Comparison of ENCODE assay signal across 8 cellular contexts in genomic region chr16:87945351-87946042, GRCh38. TPM values are rescaled to one million over a fixed set of nuclear protein-coding genes. Genes with fewer than 3 reads are reported as not detected.
DNase-seq lines count a peak whose midpoint lies in the region; ATAC-seq, FAIRE-seq and TF ChIP-seq lines count a peak whose summit lies in the region.

No MANE protein-coding gene starts in this region.

- no peaks in the 10 kb centered on the region for H3K36me3 ChIP-seq in neural progenitor cell

- peaks cover 7% of the 10 kb centered on the region for H3K4me1 ChIP-seq in neural progenitor cell

- H3K27ac ChIP-seq in neural progenitor cell = no peak overlapping the region

- no peaks in the 10 kb centered on the region for H3F3A ChIP-seq in neural progenitor cell (ENCODE audit: low read depth)

- peaks cover 8% of the 10 kb centered on the region for H3K4me1 Mint-ChIP-seq in activated naive CD4-positive, alpha-beta T cell treated with anti-CD3 and anti-CD28 coated beads for 36 hours (ENCODE audit: low read depth)
- H3K4me1 Mint-ChIP-seq in T-helper 17 cell (peaks cover 5% of the 10 kb centered on the region), neural progenitor cell (no peaks in the 10 kb centered on the region)

- H3K9ac ChIP-seq in neural progenitor cell = no peak overlapping the region

- CTCF ChIA-PET in activated naive CD4-positive, alpha-beta T cell treated with anti-CD3 and anti-CD28 coated beads for 36 hours (lab: Charles Lee) = no interaction called here

- H2AFZ ChIP-seq in neural progenitor cell (replicated peaks) = peak overlapping the region; percentile 59

- no peaks in the 10 kb centered on the region for H3K9me3 Mint-ChIP-seq in activated naive CD4-positive, alpha-beta T cell treated with anti-CD3 and anti-CD28 coated beads for 36 hours
- H3K9me3 Mint-ChIP-seq in neural progenitor cell = no peaks in the 10 kb centered on the region

- intact Hi-C loops in activated naive CD4-positive, alpha-beta T cell treated with anti-CD3 and anti-CD28 coated beads for 36 hours (cut with micrococcal nuclease) = no loop called here

- H3K4me3 Mint-ChIP-seq in activated naive CD4-positive, alpha-beta T cell treated with anti-CD3 and anti-CD28 coated beads for 36 hours = peak overlapping the region; percentile 22
- peak overlapping the region; percentile 21 for H3K4me3 Mint-ChIP-seq in T-helper 17 cell
- no peak overlapping the region for H3K4me3 Mint-ChIP-seq in neural progenitor cell

- H3K4me3 ChIP-seq in fibroblast of the aortic adventitia (ENCODE audit: low read depth, low read length) (no peak overlapping the region), neural progenitor cell (peak overlapping the region; percentile 0)

- no peak for FAIRE-seq in D721Med (lab: Jason Lieb, UNC)

- no peaks in the 10 kb centered on the region for H3K79me2 ChIP-seq in neural progenitor cell (ENCODE audit: low read depth)

- no peaks in the 10 kb centered on the region for H3K27me3 Mint-ChIP-seq in activated naive CD4-positive, alpha-beta T cell treated with anti-CD3 and anti-CD28 coated beads for 36 hours (ENCODE audit: low read depth)
- H3K27me3 Mint-ChIP-seq in T-helper 17 cell = peaks cover 13% of the 10 kb centered on the region
- H3K27me3 Mint-ChIP-seq in neural progenitor cell (ENCODE audit: insufficient read depth, low read depth) = peaks cover 3% of the 10 kb centered on the region

- ATAC-seq in T-helper 17 cell (peak; percentile 52), GM19467 (IDR thresholded peaks at IDR 0.05; ENCODE audit: unreplicated experiment) (no peak)

- no peak for TF ChIP-seq CTCF in fibroblast of the aortic adventitia (IDR thresholded peaks at IDR 0.05; ENCODE audit: insufficient read depth, low read length)
- no peak for TF ChIP-seq CTCF in neural progenitor cell (IDR thresholded peaks at IDR 0.05)
- no peak for TF ChIP-seq CTCF in D721Med (IDR thresholded peaks at IDR 0.05; ENCODE audit: insufficient read depth, missing control alignments)

- no peak overlapping the region for H3K27ac Mint-ChIP-seq in activated naive CD4-positive, alpha-beta T cell treated with anti-CD3 and anti-CD28 coated beads for 36 hours
- H3K27ac Mint-ChIP-seq in T-helper 17 cell (peak overlapping the region; percentile 51), neural progenitor cell (no peak overlapping the region)

- no peaks in the 10 kb centered on the region for H3K27me3 ChIP-seq in neural progenitor cell

- peak; percentile 32 for DNase-seq in activated naive CD4-positive, alpha-beta T cell treated with anti-CD3 and anti-CD28 coated beads for 36 hours
- DNase-seq in activated naive CD4-positive, alpha-beta T cell treated with Interleukin-2 at 50 U/mL for 16 hours = no peak
- DNase-seq in T-helper 17 cell (no peak), fibroblast of the aortic adventitia (ENCODE audit: low read depth) (peak; percentile 70), neural progenitor cell (ENCODE audit: low spot score) (peak; percentile 46), D721Med (ENCODE audit: insufficient read length, low spot score) (no peak), KG1 (lab: John Stamatoyannopoulos, UW) (no peak)

- H3K36me3 Mint-ChIP-seq in activated naive CD4-positive, alpha-beta T cell treated with anti-CD3 and anti-CD28 coated beads for 36 hours (ENCODE audit: low read depth) = no peaks in the 10 kb centered on the region
- H3K36me3 Mint-ChIP-seq in T-helper 17 cell (ENCODE audit: low read depth) (peaks cover 3% of the 10 kb centered on the region), neural progenitor cell (no peaks in the 10 kb centered on the region)

- H3K4me2 ChIP-seq in neural progenitor cell = peak overlapping the region; percentile 33

- H3K9me3 ChIP-seq in T-helper 17 cell (ENCODE audit: control insufficient read depth, low read length, poor library complexity, severe bottlenecking) (no peaks in the 10 kb centered on the region), neural progenitor cell (ENCODE audit: low read depth) (no peaks in the 10 kb centered on the region)

- no peaks in the 10 kb centered on the region for H4K20me1 ChIP-seq in neural progenitor cell (ENCODE audit: low read depth)

RNA-seq across cellular contexts. Expression of gene BANP, which starts 5.7 kb away (rescaled TPM):
- total RNA-seq in activated naive CD4-positive, alpha-beta T cell treated with anti-CD3 and anti-CD28 coated beads for 36 hours = 10 to 100 TPM; 35.1 to 38.6 TPM
- 10 to 100 TPM; 46.9 to 47.9 TPM for total RNA-seq in T-helper 17 cell
- total RNA-seq in fibroblast of the aortic adventitia (ENCODE audit: low replicate concordance) = 15.5 and 30.4 TPM in 2 replicates
- total RNA-seq in neural progenitor cell (ENCODE audit: low replicate concordance) = 29.0 and 30.4 TPM in 2 replicates

RNA-seq across cellular contexts. Expression of gene CA5A, which starts 9.2 kb away (rescaled TPM):
- not detected for total RNA-seq in activated naive CD4-positive, alpha-beta T cell treated with anti-CD3 and anti-CD28 coated beads for 36 hours
- total RNA-seq in T-helper 17 cell = not detected
- not detected in 2 replicates for total RNA-seq in fibroblast of the aortic adventitia (ENCODE audit: low replicate concordance)
- not detected in 2 replicates for total RNA-seq in neural progenitor cell (ENCODE audit: low replicate concordance)

Comparison
In these comparisons a context has a peak if more than half of its experiments do, and no peak if none do; other contexts are left out.
1. DNase-seq: peak in activated naive CD4-positive, alpha-beta T cell treated with anti-CD3 and anti-CD28 coated beads for 36 hours (single experiment), fibroblast of the aortic adventitia (single experiment) and neural progenitor cell (single experiment); none in activated naive CD4-positive, alpha-beta T cell treated with Interleukin-2 at 50 U/mL for 16 hours (single experiment), T-helper 17 cell (0 of 3), D721Med (single experiment) and KG1 (single experiment).